21 cellular contexts compared by ENCODE assay signal in the genomic region with DNA sequence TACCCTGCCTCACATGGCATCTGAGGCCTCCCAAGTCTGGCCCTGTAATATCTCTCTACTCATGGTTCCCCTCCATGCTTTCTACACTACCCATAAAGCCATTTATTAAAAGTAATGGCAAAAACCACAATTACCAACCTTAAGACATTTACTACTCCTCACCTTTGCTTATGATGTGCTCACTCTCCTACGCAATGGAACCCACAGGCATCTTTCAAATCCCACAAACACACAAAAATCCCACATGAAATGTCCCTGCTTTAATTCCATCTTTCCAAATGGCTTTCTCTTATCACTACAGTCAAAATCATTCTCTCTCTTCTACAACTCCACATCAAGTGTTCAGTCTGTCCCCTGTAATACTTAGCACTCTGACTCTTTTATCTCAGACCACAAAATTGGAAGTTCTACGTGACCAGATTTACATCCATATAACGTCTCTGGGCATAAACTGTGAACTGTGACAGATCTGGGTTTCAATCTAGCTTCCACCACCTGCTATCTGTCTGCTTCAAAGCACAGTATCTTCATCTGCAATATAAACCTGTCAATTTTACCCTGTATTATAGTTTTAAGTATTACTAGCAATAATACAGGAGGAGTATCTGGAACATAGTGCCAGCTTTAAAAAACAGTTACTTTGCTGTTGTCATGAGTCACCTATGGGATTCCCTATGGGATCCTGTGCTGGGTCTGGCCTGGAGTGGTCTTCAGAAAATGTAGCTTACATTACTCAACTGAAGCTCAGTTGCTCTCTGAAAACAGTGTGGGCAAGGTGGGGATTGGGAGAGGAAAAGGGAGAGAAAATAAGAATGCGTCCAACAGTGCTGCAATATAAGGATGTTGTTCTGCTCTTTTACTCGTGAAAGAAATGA.
DNase-seq lines count a peak whose midpoint lies in the region; ATAC-seq and TF ChIP-seq lines count a peak whose summit lies in the region.
"Had no signal": no experiment of that assay in that cellular context is flagged by ENCODE, and none has a peak within 500 bp of the region (broad histone marks: within the 10 kb centered on the region; RNA-seq: fewer than 3 reads in every experiment).

No MANE protein-coding gene starts in this region.

- no peak for TF ChIP-seq POLR2A in vagina (IDR thresholded peaks at IDR 0.05)

- TF ChIP-seq CTCF in right atrium auricular region (IDR thresholded peaks at IDR 0.05) (no peak), vagina (IDR thresholded peaks at IDR 0.05) (no peak)

- H3K9ac ChIP-seq in adipocyte (ENCODE audit: low read length) = peak overlapping the region; percentile 25

- peaks cover 0 to 22% of the 10 kb centered on the region in 2 donors for H3K4me1 ChIP-seq in right atrium auricular region
- H3K4me1 ChIP-seq in adipocyte (ENCODE audit: control insufficient read depth, insufficient read depth, low read length) = peaks cover 53% of the 10 kb centered on the region
- peaks cover 33% of the 10 kb centered on the region for H3K4me1 ChIP-seq in vagina

- peak overlapping the region; percentile 41 to 59 for H3K27ac ChIP-seq in right atrium auricular region
- peak overlapping the region; percentile 51 for H3K27ac ChIP-seq in vagina

- ATAC-seq in HG02571 (IDR thresholded peaks at IDR 0.05; ENCODE audit: unreplicated experiment) = no peak
- ATAC-seq: GM23338; stimulated activated naive B cell treated with anti-CD40 and anti-IgM and Interleukin-4, amounts not matched to agents 10 μg/mL and 1 μg/mL and 100 μg/mL, for 72 hours had no signal

- H3K9me3 ChIP-seq in right atrium auricular region (no peaks in the 10 kb centered on the region), adipocyte (ENCODE audit: control insufficient read depth, low read length) (no peaks in the 10 kb centered on the region), vagina (no peaks in the 10 kb centered on the region)
- H3K9me3 ChIP-seq: upper lobe of left lung had no signal

- H3K4me3 ChIP-seq in right atrium auricular region (no peak overlapping the region), adipocyte (ENCODE audit: low read length) (no peak overlapping the region), vagina (no peak overlapping the region)
- H3K4me3 ChIP-seq: GM23338, upper lobe of left lung had no signal

- H3K27me3 ChIP-seq in right atrium auricular region (no peaks in the 10 kb centered on the region), adipocyte (replicated peaks; ENCODE audit: control insufficient read depth, insufficient read depth, low read length) (no peaks in the 10 kb centered on the region), vagina (no peaks in the 10 kb centered on the region)
- H3K27me3 ChIP-seq: foreskin keratinocyte, upper lobe of left lung had no signal

- intact Hi-C loops in cardiac septum (cut with DNase I) (no loop called here), vagina (cut with DNase I) (no loop called here)

- H3K36me3 ChIP-seq in right atrium auricular region (no peaks in the 10 kb centered on the region), adipocyte (ENCODE audit: control insufficient read depth, insufficient read depth, low read length, severe bottlenecking) (no peaks in the 10 kb centered on the region), vagina (no peaks in the 10 kb centered on the region)
- H3K36me3 ChIP-seq: upper lobe of left lung had no signal

- DNase-seq in right atrium auricular region (ENCODE audit: low spot score) (no peak), cardiac septum (ENCODE audit: low spot score) (no peak), adipocyte (ENCODE audit: low read depth) (peak; percentile 32), iris pigment epithelial cell (ENCODE audit: low read depth) (peak; percentile 3), vagina (ENCODE audit: extremely low spot score in 2 of 2) (no peak), GM03348 (ENCODE audit: low spot score) (no peak)
- DNase-seq in stimulated activated CD4-positive, alpha-beta T cell treated with anti-CD3 and anti-CD28 coated beads, Interleukin-4, amount 100 ng/mL, for 24 hours = no peak
- DNase-seq: activated CD4-positive, alpha-beta T cell treated with anti-CD3 and anti-CD28 coated beads for 4 hours; activated naive CD4-positive, alpha-beta T cell treated with anti-CD3 and anti-CD28 coated beads, Interleukin-2, amount 10 ng/mL, durations not matched to agents 7 days and 5 days; CD8-positive, alpha-beta memory T cell; DND-41; effector CD8-positive, alpha-beta T cell; NCI-H1092 treated with DMSO at 0.1 percent for 48 hours; NCI-H2171 treated with DMSO at 0.1 percent for 48 hours; nephron progenitor cell; stimulated activated naive B cell treated with anti-CD40 and anti-IgM and Interleukin-4, amounts not matched to agents 10 μg/mL and 1 μg/mL and 100 μg/mL, for 72 hours; T-helper 9 cell had no signal

Comparison
In these comparisons a context has a peak if more than half of its experiments do, and no peak if none do; other contexts are left out.
1. DNase-seq: peak in adipocyte (single experiment) and iris pigment epithelial cell (single experiment); none in right atrium auricular region (single experiment), cardiac septum (single experiment), vagina (0 of 2), stimulated activated CD4-positive, alpha-beta T cell treated with anti-CD3 and anti-CD28 coated beads, Interleukin-4, amount 100 ng/mL, for 24 hours (single experiment) and GM03348 (single experiment).